Comparison of ENCODE assay signal across 20 cellular contexts in genomic region chr6:53701333-53702073, GRCh38. TPM values are rescaled to one million over a fixed set of nuclear protein-coding genes. Genes with fewer than 3 reads are reported as not detected.
DNase-seq lines count a peak whose midpoint lies in the region; ATAC-seq and TF ChIP-seq lines count a peak whose summit lies in the region.
"Had no signal": no experiment of that assay in that cellular context is flagged by ENCODE, and none has a peak within 500 bp of the region (broad histone marks: within the 10 kb centered on the region; RNA-seq: fewer than 3 reads in every experiment).

No MANE protein-coding gene starts in this region.

- no peaks in the 10 kb centered on the region for H3K4me1 ChIP-seq in Karpas-422 (ENCODE audit: low read length)
- H3K4me1 ChIP-seq: ascending aorta, testis had no signal

- TF ChIP-seq CTCF in C4-2B (conservative IDR thresholded peaks at IDR 0.05): no peak
- no peak for TF ChIP-seq CTCF in osteocyte (IDR thresholded peaks at IDR 0.05)

- no peaks in the 10 kb centered on the region for H3K36me3 ChIP-seq in Karpas-422 (ENCODE audit: insufficient read depth, low read length)
- H3K36me3 ChIP-seq: ascending aorta, neural progenitor cell, right atrium auricular region had no signal

- H3K9me3 Mint-ChIP-seq in activated CD8-positive, alpha-beta T cell treated with anti-CD3 and anti-CD28 coated beads, Interleukin-2, amount 10 ng/mL, durations not matched to agents 7 days and 5 days (ENCODE audit: insufficient read depth): no peaks in the 10 kb centered on the region
- no peaks in the 10 kb centered on the region for H3K9me3 Mint-ChIP-seq in osteocyte (ENCODE audit: unreplicated experiment)
- H3K9me3 Mint-ChIP-seq: immature natural killer cell had no signal

- POLR2A ChIA-PET in activated CD8-positive, alpha-beta T cell treated with anti-CD3 and anti-CD28 coated beads, Interleukin-2, amount 10 ng/mL, durations not matched to agents 7 days and 5 days (lab: Charles Lee): no interaction called here

- H2AFZ ChIP-seq in Karpas-422 (ENCODE audit: low read length): no peak overlapping the region
- H2AFZ ChIP-seq: neural progenitor cell, PC-9 had no signal

- no peak overlapping the region for H3K4me3 Mint-ChIP-seq in activated CD8-positive, alpha-beta T cell treated with anti-CD3 and anti-CD28 coated beads, Interleukin-2, amount 10 ng/mL, durations not matched to agents 7 days and 5 days
- H3K4me3 Mint-ChIP-seq in osteocyte (ENCODE audit: unreplicated experiment): no peak overlapping the region
- H3K4me3 Mint-ChIP-seq: immature natural killer cell, neural progenitor cell had no signal

- no peaks in the 10 kb centered on the region for H4K20me1 ChIP-seq in Karpas-422 (ENCODE audit: insufficient read depth, low read depth, low read length)

- no peak overlapping the region for H3K9ac ChIP-seq in Karpas-422 (ENCODE audit: low read length)
- H3K9ac ChIP-seq: neural progenitor cell had no signal

- peak overlapping the region; percentile 67 for H3K27ac Mint-ChIP-seq in activated CD8-positive, alpha-beta T cell treated with anti-CD3 and anti-CD28 coated beads, Interleukin-2, amount 10 ng/mL, durations not matched to agents 7 days and 5 days
- H3K27ac Mint-ChIP-seq in osteocyte (ENCODE audit: unreplicated experiment): no peak overlapping the region
- H3K27ac Mint-ChIP-seq: immature natural killer cell, neural progenitor cell had no signal

- H3K27me3 Mint-ChIP-seq in activated CD8-positive, alpha-beta T cell treated with anti-CD3 and anti-CD28 coated beads, Interleukin-2, amount 10 ng/mL, durations not matched to agents 7 days and 5 days (ENCODE audit: low read depth): peaks cover 4% of the 10 kb centered on the region
- no peaks in the 10 kb centered on the region for H3K27me3 Mint-ChIP-seq in osteocyte (ENCODE audit: unreplicated experiment)

- no peak overlapping the region for H3K4me2 ChIP-seq in Karpas-422 (ENCODE audit: low read depth, low read length, poor library complexity, severe bottlenecking)
- H3K4me2 ChIP-seq: neural progenitor cell, PC-9 had no signal

- no peak overlapping the region for H3K4me3 ChIP-seq in Karpas-422 (ENCODE audit: low read length)
- H3K4me3 ChIP-seq: ascending aorta, neural progenitor cell, PC-9, right atrium auricular region, SK-N-MC, testis had no signal

- H3K27ac ChIP-seq in C4-2B: peak overlapping the region; percentile 63; the same call in 1 of the 2 replicates
- H3K27ac ChIP-seq in Karpas-422 (ENCODE audit: low read length): no peak overlapping the region
- H3K27ac ChIP-seq: ascending aorta, neural progenitor cell, PC-9, SK-N-MC, testis had no signal

- H3K4me1 Mint-ChIP-seq in activated CD8-positive, alpha-beta T cell treated with anti-CD3 and anti-CD28 coated beads, Interleukin-2, amount 10 ng/mL, durations not matched to agents 7 days and 5 days (ENCODE audit: low read depth): peaks cover 21% of the 10 kb centered on the region
- H3K4me1 Mint-ChIP-seq in osteocyte (ENCODE audit: unreplicated experiment): peaks cover 26% of the 10 kb centered on the region
- H3K4me1 Mint-ChIP-seq: immature natural killer cell had no signal

- DNase-seq in DMS53 (lab: John Stamatoyannopoulos, UW) (peak; percentile 32), myocyte (ENCODE audit: low read depth) (peak; percentile 91), Karpas-422 (no peak), osteocyte (ENCODE audit: extremely low spot score, unreplicated experiment) (no peak)
- DNase-seq in activated CD8-positive, alpha-beta T cell treated with anti-CD3 and anti-CD28 coated beads, Interleukin-2, amount 10 ng/mL, durations not matched to agents 7 days and 5 days: peak; percentile 47
- DNase-seq: activated CD4-positive, alpha-beta T cell treated with anti-CD3 and anti-CD28 coated beads for 4 hours; activated effector memory CD4-positive, alpha-beta T cell treated with Interleukin-2 at 50 U/mL for 16 hours; immature natural killer cell; MM.1S; NCI-H2029; NCI-H526; PC-9; stimulated activated CD4-positive, alpha-beta T cell treated with anti-CD3 and anti-CD28 coated beads, Interleukin-2, amount 100 ng/mL, for 24 hours; testis had no signal

- no peaks in the 10 kb centered on the region for H3K9me2 ChIP-seq in Karpas-422 (replicated peaks; ENCODE audit: insufficient read depth, low read length)

- no peaks in the 10 kb centered on the region for H3K36me3 Mint-ChIP-seq in activated CD8-positive, alpha-beta T cell treated with anti-CD3 and anti-CD28 coated beads, Interleukin-2, amount 10 ng/mL, durations not matched to agents 7 days and 5 days (ENCODE audit: low read depth)
- no peaks in the 10 kb centered on the region for H3K36me3 Mint-ChIP-seq in osteocyte (ENCODE audit: unreplicated experiment)
- H3K36me3 Mint-ChIP-seq: immature natural killer cell, neural progenitor cell had no signal

- H3K9me3 ChIP-seq in Karpas-422 (ENCODE audit: low read length): no peaks in the 10 kb centered on the region
- H3K9me3 ChIP-seq: ascending aorta, right atrium auricular region, testis had no signal

- ATAC-seq in activated CD8-positive, alpha-beta T cell treated with anti-CD3 and anti-CD28 coated beads, Interleukin-2, amount 10 ng/mL, durations not matched to agents 7 days and 5 days: peak; percentile 82
- no peak for ATAC-seq in GM19035 (IDR thresholded peaks at IDR 0.05; ENCODE audit: unreplicated experiment)

- no peaks in the 10 kb centered on the region for H3K27me3 ChIP-seq in Karpas-422 (ENCODE audit: low read length)
- H3K27me3 ChIP-seq: ascending aorta, neural progenitor cell, right atrium auricular region, testis had no signal

- no peaks in the 10 kb centered on the region for H3K79me2 ChIP-seq in Karpas-422 (ENCODE audit: low read length)

- CTCF ChIA-PET in activated CD8-positive, alpha-beta T cell treated with anti-CD3 and anti-CD28 coated beads, Interleukin-2, amount 10 ng/mL, durations not matched to agents 7 days and 5 days (lab: Charles Lee): interaction anchor here (0.7 to 4.8 kb wide), 4 partner anchors 8 to 208 kb away, joined by 3 to 27 read pairs (median 4); no protein-coding TSS in a partner anchor

RNA-seq across cellular contexts. Expression of gene KLHL31, which starts 35.9 kb away (rescaled TPM):
- under 1 TPM; 0.13 to 0.16 TPM for total RNA-seq in activated CD8-positive, alpha-beta T cell treated with anti-CD3 and anti-CD28 coated beads, Interleukin-2, amount 10 ng/mL, durations not matched to agents 7 days and 5 days
- total RNA-seq in myocyte (37.4 and 49.4 TPM in 2 replicates), osteocyte (0.40 and 0.42 TPM in 2 replicates)
- polyA plus RNA-seq in myocyte (2012): 3.2 TPM
- total RNA-seq in Karpas-422 (2014; rRNA removed; shearing (Covaris generic); ENCODE audit: low replicate concordance): not detected in 2 replicates
- polyA plus RNA-seq: immature natural killer cell had no signal

Comparison
In these comparisons a context has a peak if more than half of its experiments do, and no peak if none do; other contexts are left out.
1. DNase-seq: peak in DMS53 (single experiment), activated CD8-positive, alpha-beta T cell treated with anti-CD3 and anti-CD28 coated beads, Interleukin-2, amount 10 ng/mL, durations not matched to agents 7 days and 5 days (single experiment) and myocyte (single experiment); none in Karpas-422 (single experiment) and osteocyte (single experiment).
2. RNA of gene KLHL31, which starts 35.9 kb away (total RNA-seq): 37.4 to 49.4 TPM in myocyte; 0.40 to 0.42 TPM in osteocyte, 0.13 to 0.16 TPM in activated CD8-positive, alpha-beta T cell treated with anti-CD3 and anti-CD28 coated beads, Interleukin-2, amount 10 ng/mL, durations not matched to agents 7 days and 5 days and not detected in Karpas-422; every median in the first group is over 10 times any median in the second.